ENCODE assay signal across 1 cellular context in genomic region chr20:1577906-1578305, GRCh38.
TF ChIP-seq lines count a peak whose summit lies in the region.

No MANE protein-coding gene starts in this region.

TF ChIP-seq in endothelial cell of umbilical vein, 7 proteins besides CTCF, POLR2A, EP300 and RAD21:
- no peak for TF ChIP-seq EZH2 (IDR thresholded peaks at IDR 0.05; ENCODE audit: borderline replicate concordance, low read depth, low read length, severe bottlenecking)
- no peak for TF ChIP-seq MAX (IDR thresholded peaks at IDR 0.05; ENCODE audit: insufficient read depth, insufficient read length)
- no peak for TF ChIP-seq FOS (IDR thresholded peaks at IDR 0.05; ENCODE audit: borderline replicate concordance, insufficient read depth, low read length)
- TF ChIP-seq GATA2 (IDR thresholded peaks at IDR 0.05; ENCODE audit: insufficient read depth, insufficient read length, low read depth, low read length) = no peak
- TF ChIP-seq POLR2AphosphoS5 (IDR thresholded peaks at IDR 0.05; ENCODE audit: insufficient read depth, low read depth, low read length) = no peak
- no peak for TF ChIP-seq JUN (IDR thresholded peaks at IDR 0.05; ENCODE audit: borderline replicate concordance, insufficient read depth, insufficient read length, low read depth)
- TF ChIP-seq MYC (IDR thresholded peaks at IDR 0.05; ENCODE audit: low read depth, low read length) = no peak
TF ChIP-seq in endothelial cell of umbilical vein: peak in this region for 0.
